In the genomic region with DNA sequence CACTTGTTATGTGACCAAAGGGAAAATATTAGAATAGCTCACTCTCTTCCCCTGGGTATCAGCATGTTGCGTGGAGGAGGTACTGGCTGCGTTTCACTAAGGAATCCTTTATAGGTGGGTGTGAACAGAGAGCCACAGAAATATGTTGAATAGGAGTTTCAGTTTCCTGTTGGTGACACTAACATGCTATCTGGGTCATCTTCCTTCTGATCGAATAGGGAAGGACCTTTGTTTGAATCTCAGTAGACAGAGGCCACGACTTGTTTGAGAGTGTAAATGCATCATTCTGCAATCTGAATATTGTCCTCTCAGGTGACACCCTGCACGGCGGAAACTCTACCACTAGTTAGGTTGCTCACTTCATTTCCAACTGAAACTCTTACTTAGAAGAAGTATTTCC, we compare ENCODE assay signal across 11 cellular contexts.
DNase-seq lines count a peak whose midpoint lies in the region; ATAC-seq lines count a peak whose summit lies in the region.
"Had no signal": no experiment of that assay in that cellular context is flagged by ENCODE, and none has a peak within 500 bp of the region (broad histone marks: within the 10 kb centered on the region; RNA-seq: fewer than 3 reads in every experiment).

No MANE protein-coding gene starts in this region.

- DNase-seq in activated naive CD8-positive, alpha-beta T cell treated with anti-CD3 and anti-CD28 coated beads for 36 hours: peak; percentile 39
- DNase-seq in iPS-NIHi11 (ENCODE audit: low spot score): no peak
- no peak for DNase-seq in putamen (ENCODE audit: low spot score)
- no peak for DNase-seq in Ammon's horn (ENCODE audit: low spot score)
- no peak for DNase-seq in left lobe of liver (ENCODE audit: low spot score)
- DNase-seq: NCI-H1048, RPMI8226 had no signal

- peaks cover 37% of the 10 kb centered on the region for H3K4me1 Mint-ChIP-seq in activated naive CD8-positive, alpha-beta T cell treated with anti-CD3 and anti-CD28 coated beads for 36 hours

- no peaks in the 10 kb centered on the region for H3K27me3 Mint-ChIP-seq in activated naive CD8-positive, alpha-beta T cell treated with anti-CD3 and anti-CD28 coated beads for 36 hours

- H3K36me3 Mint-ChIP-seq in activated naive CD8-positive, alpha-beta T cell treated with anti-CD3 and anti-CD28 coated beads for 36 hours: peaks cover 24% of the 10 kb centered on the region

- no peak overlapping the region for H3K4me3 Mint-ChIP-seq in activated naive CD8-positive, alpha-beta T cell treated with anti-CD3 and anti-CD28 coated beads for 36 hours

- H3K9me3 Mint-ChIP-seq in activated naive CD8-positive, alpha-beta T cell treated with anti-CD3 and anti-CD28 coated beads for 36 hours: no peaks in the 10 kb centered on the region

- H3K27ac Mint-ChIP-seq in activated naive CD8-positive, alpha-beta T cell treated with anti-CD3 and anti-CD28 coated beads for 36 hours: peak overlapping the region; percentile 87

- ATAC-seq in GM18520 (IDR thresholded peaks at IDR 0.05; ENCODE audit: unreplicated experiment) (peak; percentile 86), GM19468 (IDR thresholded peaks at IDR 0.05; ENCODE audit: extremely low read depth, unreplicated experiment) (peak; percentile 43), HG03064 (IDR thresholded peaks at IDR 0.05; ENCODE audit: low read depth, unreplicated experiment) (peak; percentile 76), left lobe of liver (no peak)
- ATAC-seq: HCT116 had no signal
